ENCODE assay signal across 1 cellular context in genomic region chr6:33685411-33686224, GRCh38.
TF ChIP-seq lines count a peak whose summit lies in the region.

No MANE protein-coding gene starts in this region.

TF ChIP-seq in endothelial cell of umbilical vein, 7 proteins besides CTCF, POLR2A, EP300 and RAD21:
- TF ChIP-seq MAX (IDR thresholded peaks at IDR 0.05; ENCODE audit: insufficient read depth, insufficient read length) (no peak), MYC (IDR thresholded peaks at IDR 0.05; ENCODE audit: low read depth, low read length) (no peak), EZH2 (IDR thresholded peaks at IDR 0.05; ENCODE audit: borderline replicate concordance, low read depth, low read length, severe bottlenecking) (no peak), JUN (IDR thresholded peaks at IDR 0.05; ENCODE audit: borderline replicate concordance, insufficient read depth, insufficient read length, low read depth) (no peak), GATA2 (IDR thresholded peaks at IDR 0.05; ENCODE audit: insufficient read depth, insufficient read length, low read depth, low read length) (no peak), FOS (IDR thresholded peaks at IDR 0.05; ENCODE audit: borderline replicate concordance, insufficient read depth, low read length) (no peak), POLR2AphosphoS5 (IDR thresholded peaks at IDR 0.05; ENCODE audit: insufficient read depth, low read depth, low read length) (no peak)
TF ChIP-seq in endothelial cell of umbilical vein: peak in this region for 0.
